8 cellular contexts compared by ENCODE assay signal in the genomic region with DNA sequence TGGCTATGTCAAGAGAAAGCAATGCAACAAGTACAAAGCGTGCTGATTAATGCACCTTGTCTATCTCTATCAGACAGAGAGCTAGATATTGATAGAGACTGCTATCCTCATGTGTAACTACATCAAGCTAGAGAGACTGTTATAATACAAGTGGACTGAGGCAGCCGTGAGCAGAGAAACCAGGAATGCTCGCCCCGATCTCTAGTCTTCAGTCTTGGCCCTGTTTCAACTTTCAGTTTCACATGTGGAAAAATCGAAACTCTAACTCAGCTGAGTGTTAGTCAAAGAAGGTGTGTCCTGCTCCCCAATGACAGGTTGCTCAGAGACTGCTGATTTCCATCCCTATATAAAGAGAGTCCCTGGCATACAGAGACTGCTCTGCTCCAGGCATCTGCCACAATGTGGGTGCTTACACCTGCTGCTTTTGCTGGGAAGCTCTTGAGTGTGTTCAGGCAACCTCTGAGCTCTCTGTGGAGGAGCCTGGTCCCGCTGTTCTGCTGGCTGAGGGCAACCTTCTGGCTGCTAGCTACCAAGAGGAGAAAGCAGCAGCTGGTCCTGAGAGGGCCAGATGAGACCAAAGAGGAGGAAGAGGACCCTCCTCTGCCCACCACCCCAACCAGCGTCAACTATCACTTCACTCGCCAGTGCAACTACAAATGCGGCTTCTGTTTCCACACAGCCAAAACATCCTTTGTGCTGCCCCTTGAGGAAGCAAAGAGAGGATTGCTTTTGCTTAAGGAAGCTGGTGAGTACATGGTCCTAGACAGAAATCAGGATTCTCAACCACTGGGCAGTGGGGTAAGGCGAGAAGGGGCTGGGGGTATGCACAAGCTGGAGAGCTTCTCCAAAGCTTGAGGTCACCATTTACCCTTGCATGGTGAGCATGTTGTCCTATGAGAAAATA. TPM values are rescaled to one million over a fixed set of nuclear protein-coding genes. Genes with fewer than 3 reads are reported as not detected.
DNase-seq lines count a peak whose midpoint lies in the region; ATAC-seq and TF ChIP-seq lines count a peak whose summit lies in the region.

A gene with protein sequence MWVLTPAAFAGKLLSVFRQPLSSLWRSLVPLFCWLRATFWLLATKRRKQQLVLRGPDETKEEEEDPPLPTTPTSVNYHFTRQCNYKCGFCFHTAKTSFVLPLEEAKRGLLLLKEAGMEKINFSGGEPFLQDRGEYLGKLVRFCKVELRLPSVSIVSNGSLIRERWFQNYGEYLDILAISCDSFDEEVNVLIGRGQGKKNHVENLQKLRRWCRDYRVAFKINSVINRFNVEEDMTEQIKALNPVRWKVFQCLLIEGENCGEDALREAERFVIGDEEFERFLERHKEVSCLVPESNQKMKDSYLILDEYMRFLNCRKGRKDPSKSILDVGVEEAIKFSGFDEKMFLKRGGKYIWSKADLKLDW (plus strand): TSS at position 376 of the 904 bp plus-strand sequence. CDS start 24 bp downstream, at position 400.

- H3K36me3 ChIP-seq in aorta (ENCODE audit: control insufficient read depth in 1 of 2, insufficient read depth in 2 of 2, low read length in 1 of 2), result no peaks in the 10 kb centered on the region

- TF ChIP-seq CTCF in RWPE1 (conservative IDR thresholded peaks at IDR 0.05; ENCODE audit: low read depth), result no peak

- H3K4me3 ChIP-seq in aorta (ENCODE audit: low read length in 2 of 2), result peak within 1 kb of the TSS; percentile 46 to 79

- no peaks in the 10 kb centered on the region for H3K27me3 ChIP-seq in aorta (ENCODE audit: control insufficient read depth in 1 of 2, insufficient read depth in 2 of 2, low read length in 1 of 2)

- POLR2A ChIA-PET in RWPE1 (lab: Yijun Ruan, JAX; ENCODE audit: low non-redundant PET), result interaction anchor here (0.9 kb wide), 1 partner anchor 12 kb away, joined by 3 read pairs; no protein-coding TSS in a partner anchor

- CTCF ChIA-PET in RWPE1 (lab: Yijun Ruan, JAX), result interaction anchor here (0.5 to 1.4 kb wide), 4 partner anchors 11 to 1161 kb away, joined by 3 to 5 read pairs (median 4); no protein-coding TSS in a partner anchor

- intact Hi-C loops in aorta (cut with DNase I), result no loop called here

- no peaks in the 10 kb centered on the region for H3K4me1 ChIP-seq in aorta (ENCODE audit: control insufficient read depth in 1 of 2, insufficient read depth in 2 of 2, low read length in 2 of 2)

- H3K27ac ChIP-seq in RWPE1 (no peak within 1 kb of the TSS), aorta (ENCODE audit: low read depth in 1 of 2, low read length in 2 of 2) (no peak within 1 kb of the TSS)

- peak; percentile 84 for ATAC-seq in GM19452 (IDR thresholded peaks at IDR 0.05; ENCODE audit: unreplicated experiment)
- peak; percentile 69 for ATAC-seq in HG03565 (IDR thresholded peaks at IDR 0.05; ENCODE audit: unreplicated experiment)
- ATAC-seq in aorta (ENCODE audit: low FRiP score), result peak; percentile 83

- 16 to 24% methylated on average over 10 of the region's 10 CpGs for WGBS in aorta, 2 donors

- peaks cover 1% of the 10 kb centered on the region for H3K9me3 ChIP-seq in aorta (ENCODE audit: control insufficient read depth, low read length)

- DNase-seq in DMS153 treated with DMSO at 0.1 percent for 48 hours (lab: John Stamatoyannopoulos, UW; ENCODE audit: unreplicated experiment) (peak; percentile 14), RWPE1 (ENCODE audit: low spot score) (peak; percentile 64), midbrain (lab: John Stamatoyannopoulos, UW) (peak; percentile 42), aorta (peak in 1 of 2 donors; percentile 47), SIG-M5 treated with dmso at 0.1 percent for 504 hours (lab: John Stamatoyannopoulos, UW; ENCODE audit: unreplicated experiment) (no peak)
- DNase-seq in central memory CD4-positive, alpha-beta T cell, result peak; percentile 57

RNA-seq across cellular contexts. Expression of the gene that starts here (rescaled TPM):
- total RNA-seq in aorta, result 1 to 10 TPM; 4.9 to 8.9 TPM
- 1 to 10 TPM; 1.7 to 8.3 TPM for polyA plus RNA-seq in aorta
